2 cellular contexts compared by ENCODE assay signal in genomic region chr19:48975947-48976847, GRCh38.
TF ChIP-seq lines count a peak whose summit lies in the region.

No MANE protein-coding gene starts in this region.

TF ChIP-seq in IMR-90, 13 proteins besides CTCF, POLR2A, EP300 and RAD21 (continued from another document):
- TF ChIP-seq USF2 (IDR thresholded peaks at IDR 0.05; ENCODE audit: low read depth, low read length) (no peak), ELK1 (IDR thresholded peaks at IDR 0.05; ENCODE audit: borderline replicate concordance, low read depth, low read length) (no peak), RCOR1 (IDR thresholded peaks at IDR 0.05; ENCODE audit: insufficient replicate concordance, low read length) (no peak), RFX5 (IDR thresholded peaks at IDR 0.05; ENCODE audit: low read depth, low read length) (no peak), FOS (IDR thresholded peaks at IDR 0.05; ENCODE audit: low read depth, low read length) (no peak), SMC3 (IDR thresholded peaks at IDR 0.05; ENCODE audit: low read depth, low read length) (no peak), CHD1 (IDR thresholded peaks at IDR 0.05; ENCODE audit: low read depth, low read length) (no peak), BHLHE40 (IDR thresholded peaks at IDR 0.05; ENCODE audit: low read depth, low read length) (no peak), MXI1 (IDR thresholded peaks at IDR 0.05; ENCODE audit: borderline replicate concordance, low read depth, low read length) (no peak), CEBPB (IDR thresholded peaks at IDR 0.05; ENCODE audit: low read depth, low read length) (no peak), NFE2L2 (IDR thresholded peaks at IDR 0.05; ENCODE audit: low read depth, low read length) (no peak), MAFK (IDR thresholded peaks at IDR 0.05; ENCODE audit: low read depth, low read length) (no peak)

TF ChIP-seq in WTC11, 78 proteins besides CTCF, POLR2A, EP300 and RAD21 (continued from another document):
- TF ChIP-seq AFF4 (CRISPR knock-in tag; IDR thresholded peaks at IDR 0.05; ENCODE audit: borderline replicate concordance) (no peak), FOXJ3 (CRISPR knock-in tag; IDR thresholded peaks at IDR 0.05; ENCODE audit: borderline replicate concordance) (no peak), ZNF281 (CRISPR knock-in tag; IDR thresholded peaks at IDR 0.05) (no peak), KAT7 (CRISPR knock-in tag; IDR thresholded peaks at IDR 0.05; ENCODE audit: borderline replicate concordance) (no peak), TEAD1 (CRISPR knock-in tag; IDR thresholded peaks at IDR 0.05) (no peak), TCF7 (CRISPR knock-in tag; IDR thresholded peaks at IDR 0.05; ENCODE audit: low read depth) (no peak), ZNF425 (CRISPR knock-in tag; conservative IDR thresholded peaks at IDR 0.05) (no peak), NFATC4 (CRISPR knock-in tag; IDR thresholded peaks at IDR 0.05) (no peak), TP53 (CRISPR knock-in tag; IDR thresholded peaks at IDR 0.05) (no peak), ELF4 (CRISPR knock-in tag; IDR thresholded peaks at IDR 0.05; ENCODE audit: low read depth) (no peak), E2F5 (CRISPR knock-in tag; IDR thresholded peaks at IDR 0.05) (no peak), ZNF532 (CRISPR knock-in tag; IDR thresholded peaks at IDR 0.05; ENCODE audit: borderline replicate concordance) (no peak), SOX15 (CRISPR knock-in tag; IDR thresholded peaks at IDR 0.05) (no peak)
